Comparison of ENCODE assay signal across 9 cellular contexts in the genomic region with DNA sequence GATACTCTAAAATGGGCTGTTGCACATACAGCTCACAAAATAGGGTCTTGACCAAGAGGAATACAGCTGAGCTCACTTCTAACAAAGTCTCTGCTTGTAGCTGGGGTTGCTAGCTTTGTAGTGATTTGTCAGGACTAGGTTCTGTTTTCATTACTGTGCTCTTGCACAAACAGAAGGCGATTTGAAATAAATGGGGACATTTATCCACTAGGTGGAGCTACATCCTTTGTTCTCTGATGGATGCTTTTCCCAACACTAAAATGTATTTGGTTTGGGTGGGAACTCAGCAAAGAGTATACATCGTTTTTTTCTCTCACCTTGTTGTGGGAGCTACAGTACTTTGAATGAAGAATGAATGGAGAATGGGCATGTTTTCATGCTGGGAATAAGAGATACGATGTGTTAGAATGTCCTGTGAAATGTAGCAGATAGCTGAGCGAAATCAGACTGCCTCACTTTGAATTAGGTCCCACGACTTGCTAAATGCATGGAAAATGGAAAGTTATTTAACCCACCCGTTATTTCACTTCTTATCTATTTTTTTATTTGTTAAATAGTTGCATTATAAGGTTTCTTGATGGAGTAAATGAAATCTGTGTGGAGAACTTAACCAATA.
DNase-seq lines count a peak whose midpoint lies in the region; ATAC-seq and TF ChIP-seq lines count a peak whose summit lies in the region.
"Had no signal": no experiment of that assay in that cellular context is flagged by ENCODE, and none has a peak within 500 bp of the region (broad histone marks: within the 10 kb centered on the region; RNA-seq: fewer than 3 reads in every experiment).

No MANE protein-coding gene starts in this region.

- H3K27ac ChIP-seq in liver (ENCODE audit: low read depth in 1 of 2, low read length in 2 of 2), result no peak overlapping the region

- no peaks in the 10 kb centered on the region for H3K4me1 ChIP-seq in liver (ENCODE audit: control insufficient read depth in 4 of 4, insufficient read depth in 4 of 4, low read length in 3 of 4)

- H3K36me3 ChIP-seq in liver (ENCODE audit: control insufficient read depth in 4 of 4, insufficient read depth in 3 of 4, low read depth in 1 of 4, low read length in 3 of 4), result no peaks in the 10 kb centered on the region

- H3K9ac ChIP-seq in liver (ENCODE audit: low read depth in 1 of 2, low read length in 2 of 2), result no peak overlapping the region

- ATAC-seq in GM18907 (IDR thresholded peaks at IDR 0.05; ENCODE audit: unreplicated experiment) (peak; percentile 73), HG03571 (IDR thresholded peaks at IDR 0.05; ENCODE audit: unreplicated experiment) (peak; percentile 64)

- no peak overlapping the region for H3K4me3 Mint-ChIP-seq in CD14-positive monocyte

- 29% methylated on average over 6 of the region's 6 CpGs for WGBS in liver

- TF ChIP-seq CTCF in CD14-positive monocyte (IDR thresholded peaks at IDR 0.05) (peak; percentile 72), cardiac fibroblast (IDR thresholded peaks at IDR 0.05; ENCODE audit: low read depth, low read length) (peak; percentile 57), liver (IDR thresholded peaks at IDR 0.05; ENCODE audit: low read depth, low read length, missing input control) (peak; percentile 53)

- no peak overlapping the region for H3K27ac Mint-ChIP-seq in CD14-positive monocyte

- peak; percentile 77 to 84 for TF ChIP-seq RAD21 in liver (IDR thresholded peaks at IDR 0.05)

- H3K27me3 ChIP-seq in liver (ENCODE audit: control insufficient read depth in 4 of 4, insufficient read depth in 4 of 4, low read length in 3 of 4), result no peaks in the 10 kb centered on the region

- H3K36me3 Mint-ChIP-seq in CD14-positive monocyte, result no peaks in the 10 kb centered on the region

- no peaks in the 10 kb centered on the region for H3K4me1 Mint-ChIP-seq in CD14-positive monocyte

- H3K9me3 ChIP-seq in liver (ENCODE audit: control insufficient read depth in 4 of 4, low read length in 3 of 4), result no peaks in the 10 kb centered on the region

- H3K9me3 Mint-ChIP-seq in CD14-positive monocyte, result no peaks in the 10 kb centered on the region

- H3K27me3 Mint-ChIP-seq in CD14-positive monocyte (ENCODE audit: low read depth in 3 of 3), result peaks cover 0 to 2% (median 0%) of the 10 kb centered on the region in 3 donors

- DNase-seq in CD14-positive monocyte (ENCODE audit: low spot score) (no peak), NCI-H82 treated with DMSO at 0.1 percent for 48 hours (lab: John Stamatoyannopoulos, UW; ENCODE audit: unreplicated experiment) (peak; percentile 22), cardiac fibroblast (ENCODE audit: low read depth in 2 of 2) (peak; percentile 64 to 65)
- DNase-seq in stimulated activated CD4-positive, alpha-beta T cell treated with anti-CD3 and anti-CD28 coated beads, Interleukin-2, amount 100 ng/mL, for 24 hours, result no peak
- DNase-seq in activated CD4-positive, alpha-beta T cell treated with anti-CD3 and anti-CD28 coated beads, Interleukin-2, amount 50 U/mL, for 48 hours, result no peak
- DNase-seq: left cardiac atrium had no signal

- H3K4me3 ChIP-seq in cardiac fibroblast (replicated peaks in 1 of 2; ENCODE audit: low read depth in 2 of 2, low read length in 2 of 2), result no peak overlapping the region
- no peak overlapping the region for H3K4me3 ChIP-seq in liver (ENCODE audit: low read depth in 1 of 3, low read length in 3 of 3)

- intact Hi-C loops in CD14-positive monocyte (cut with micrococcal nuclease), result loop anchor here in 1 of 2 donors (5.0 kb wide), 1 partner anchor 1561 kb away; no protein-coding TSS in a partner anchor

TF ChIP-seq in liver, 16 proteins besides CTCF, POLR2A, EP300 and RAD21:
- TF ChIP-seq SP1 (IDR thresholded peaks at IDR 0.05) (no peak), JUND (IDR thresholded peaks at IDR 0.05) (no peak), FOXA2 (IDR thresholded peaks at IDR 0.05) (no peak), FOXA1 (IDR thresholded peaks at IDR 0.05) (no peak), HNF4G (IDR thresholded peaks at IDR 0.05) (no peak), YY1 (IDR thresholded peaks at IDR 0.05) (no peak), EGR1 (IDR thresholded peaks at IDR 0.05; ENCODE audit: low read depth in 2 of 2) (no peak), HNF4A (conservative IDR thresholded peaks at IDR 0.05) (no peak), RXRA (IDR thresholded peaks at IDR 0.05) (no peak), TAF1 (conservative IDR thresholded peaks at IDR 0.05) (no peak), GABPA (IDR thresholded peaks at IDR 0.05 in 1 of 2, conservative IDR thresholded peaks at IDR 0.05 in 1 of 2) (no peak), NR2F2 (IDR thresholded peaks at IDR 0.05) (no peak)
- TF ChIP-seq, protein P1, sequence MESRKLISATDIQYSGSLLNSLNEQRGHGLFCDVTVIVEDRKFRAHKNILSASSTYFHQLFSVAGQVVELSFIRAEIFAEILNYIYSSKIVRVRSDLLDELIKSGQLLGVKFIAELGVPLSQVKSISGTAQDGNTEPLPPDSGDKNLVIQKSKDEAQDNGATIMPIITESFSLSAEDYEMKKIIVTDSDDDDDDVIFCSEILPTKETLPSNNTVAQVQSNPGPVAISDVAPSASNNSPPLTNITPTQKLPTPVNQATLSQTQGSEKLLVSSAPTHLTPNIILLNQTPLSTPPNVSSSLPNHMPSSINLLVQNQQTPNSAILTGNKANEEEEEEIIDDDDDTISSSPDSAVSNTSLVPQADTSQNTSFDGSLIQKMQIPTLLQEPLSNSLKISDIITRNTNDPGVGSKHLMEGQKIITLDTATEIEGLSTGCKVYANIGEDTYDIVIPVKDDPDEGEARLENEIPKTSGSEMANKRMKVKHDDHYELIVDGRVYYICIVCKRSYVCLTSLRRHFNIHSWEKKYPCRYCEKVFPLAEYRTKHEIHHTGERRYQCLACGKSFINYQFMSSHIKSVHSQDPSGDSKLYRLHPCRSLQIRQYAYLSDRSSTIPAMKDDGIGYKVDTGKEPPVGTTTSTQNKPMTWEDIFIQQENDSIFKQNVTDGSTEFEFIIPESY (IDR thresholded peaks at IDR 0.05), result no peak
- TF ChIP-seq, protein P2, sequence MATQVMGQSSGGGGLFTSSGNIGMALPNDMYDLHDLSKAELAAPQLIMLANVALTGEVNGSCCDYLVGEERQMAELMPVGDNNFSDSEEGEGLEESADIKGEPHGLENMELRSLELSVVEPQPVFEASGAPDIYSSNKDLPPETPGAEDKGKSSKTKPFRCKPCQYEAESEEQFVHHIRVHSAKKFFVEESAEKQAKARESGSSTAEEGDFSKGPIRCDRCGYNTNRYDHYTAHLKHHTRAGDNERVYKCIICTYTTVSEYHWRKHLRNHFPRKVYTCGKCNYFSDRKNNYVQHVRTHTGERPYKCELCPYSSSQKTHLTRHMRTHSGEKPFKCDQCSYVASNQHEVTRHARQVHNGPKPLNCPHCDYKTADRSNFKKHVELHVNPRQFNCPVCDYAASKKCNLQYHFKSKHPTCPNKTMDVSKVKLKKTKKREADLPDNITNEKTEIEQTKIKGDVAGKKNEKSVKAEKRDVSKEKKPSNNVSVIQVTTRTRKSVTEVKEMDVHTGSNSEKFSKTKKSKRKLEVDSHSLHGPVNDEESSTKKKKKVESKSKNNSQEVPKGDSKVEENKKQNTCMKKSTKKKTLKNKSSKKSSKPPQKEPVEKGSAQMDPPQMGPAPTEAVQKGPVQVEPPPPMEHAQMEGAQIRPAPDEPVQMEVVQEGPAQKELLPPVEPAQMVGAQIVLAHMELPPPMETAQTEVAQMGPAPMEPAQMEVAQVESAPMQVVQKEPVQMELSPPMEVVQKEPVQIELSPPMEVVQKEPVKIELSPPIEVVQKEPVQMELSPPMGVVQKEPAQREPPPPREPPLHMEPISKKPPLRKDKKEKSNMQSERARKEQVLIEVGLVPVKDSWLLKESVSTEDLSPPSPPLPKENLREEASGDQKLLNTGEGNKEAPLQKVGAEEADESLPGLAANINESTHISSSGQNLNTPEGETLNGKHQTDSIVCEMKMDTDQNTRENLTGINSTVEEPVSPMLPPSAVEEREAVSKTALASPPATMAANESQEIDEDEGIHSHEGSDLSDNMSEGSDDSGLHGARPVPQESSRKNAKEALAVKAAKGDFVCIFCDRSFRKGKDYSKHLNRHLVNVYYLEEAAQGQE (IDR thresholded peaks at IDR 0.05), result no peak
- TF ChIP-seq, protein P3, sequence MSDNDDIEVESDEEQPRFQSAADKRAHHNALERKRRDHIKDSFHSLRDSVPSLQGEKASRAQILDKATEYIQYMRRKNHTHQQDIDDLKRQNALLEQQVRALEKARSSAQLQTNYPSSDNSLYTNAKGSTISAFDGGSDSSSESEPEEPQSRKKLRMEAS (IDR thresholded peaks at IDR 0.05), result no peak
- TF ChIP-seq, protein P4, sequence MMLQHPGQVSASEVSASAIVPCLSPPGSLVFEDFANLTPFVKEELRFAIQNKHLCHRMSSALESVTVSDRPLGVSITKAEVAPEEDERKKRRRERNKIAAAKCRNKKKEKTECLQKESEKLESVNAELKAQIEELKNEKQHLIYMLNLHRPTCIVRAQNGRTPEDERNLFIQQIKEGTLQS (IDR thresholded peaks at IDR 0.05), result no peak
TF ChIP-seq in liver: peak in this region for 0.

Comparison
In these comparisons a context has a peak if more than half of its experiments do, and no peak if none do; other contexts are left out.
1. DNase-seq: peak in NCI-H82 treated with DMSO at 0.1 percent for 48 hours (single experiment) and cardiac fibroblast (2 of 2); none in CD14-positive monocyte (single experiment), stimulated activated CD4-positive, alpha-beta T cell treated with anti-CD3 and anti-CD28 coated beads, Interleukin-2, amount 100 ng/mL, for 24 hours (0 of 2) and activated CD4-positive, alpha-beta T cell treated with anti-CD3 and anti-CD28 coated beads, Interleukin-2, amount 50 U/mL, for 48 hours (0 of 2).
2. Peak in every context shown above with its lines, with median percentiles within 50 percentile points of each other: CTCF ChIP-seq.